In the genomic region with DNA sequence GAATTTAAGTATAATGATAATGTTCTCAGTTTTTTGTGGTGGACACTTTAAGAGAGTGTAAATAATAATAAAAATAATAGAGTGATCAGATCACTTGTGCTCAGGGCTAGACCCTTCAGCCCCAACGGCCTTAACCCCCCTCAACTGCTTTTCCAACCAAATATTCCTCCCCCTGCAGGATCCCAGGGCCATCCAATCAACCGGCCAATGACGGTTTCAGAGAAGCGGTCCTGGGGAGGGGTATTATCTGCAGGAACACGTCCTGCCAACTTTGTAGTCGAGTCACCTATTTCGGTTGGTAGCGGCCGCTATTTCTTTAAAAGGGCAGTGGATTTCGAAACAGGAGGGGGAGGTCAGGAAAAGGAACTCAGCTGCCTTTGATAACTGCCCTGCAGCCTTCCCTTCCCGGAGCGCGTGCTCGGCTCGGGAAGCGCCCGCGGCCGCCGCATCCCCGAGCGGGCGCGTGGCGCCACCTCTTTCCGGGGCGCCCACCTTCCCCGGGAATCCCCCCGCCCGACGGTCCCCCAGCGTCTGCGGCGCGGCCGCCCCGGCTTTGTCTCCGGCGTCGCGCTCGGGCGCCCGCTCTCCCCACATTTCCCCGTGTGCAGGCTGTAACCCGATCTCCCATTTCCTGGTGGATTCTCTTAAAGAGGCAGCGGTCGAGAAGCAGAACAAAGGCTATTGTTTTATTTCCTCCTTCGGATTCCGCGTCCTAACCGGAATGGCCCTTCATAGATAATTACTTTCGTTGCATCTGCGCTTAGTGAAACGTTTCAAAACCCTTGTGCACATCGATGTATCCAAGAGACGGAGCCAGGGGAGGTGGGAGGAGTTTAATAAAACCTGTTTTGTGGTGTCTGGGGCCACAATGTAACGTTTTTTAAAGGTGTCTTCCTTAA, we compare ENCODE assay signal across 8 cellular contexts. TPM values are rescaled to one million over a fixed set of nuclear protein-coding genes. Genes with fewer than 3 reads are reported as not detected.
A peak's percentile ranks its signal among the peaks of the same experiment; 100 is the strongest.
DNase-seq lines count a peak whose midpoint lies in the region; ATAC-seq, FAIRE-seq and TF ChIP-seq lines count a peak whose summit lies in the region.

No MANE protein-coding gene starts in this region.

- H3K9me3 ChIP-seq in aorta (ENCODE audit: control insufficient read depth, low read length): no peaks in the 10 kb centered on the region

- H3K36me3 ChIP-seq in aorta (ENCODE audit: control insufficient read depth in 1 of 2, insufficient read depth in 2 of 2, low read length in 1 of 2): no peaks in the 10 kb centered on the region

- H3K27me3 Mint-ChIP-seq in T-cell: no peaks in the 10 kb centered on the region

- no peaks in the 10 kb centered on the region for H3K9me3 Mint-ChIP-seq in T-cell

- peak; percentile 35 for ATAC-seq in HG02678 (IDR thresholded peaks at IDR 0.05; ENCODE audit: unreplicated experiment)
- peak; percentile 43 to 59 (median 45) for ATAC-seq in T-cell (replicated peaks in 1 of 4)
- ATAC-seq in left ventricle myocardium superior: peak; percentile 76
- peak; percentile 68 for ATAC-seq in aorta (ENCODE audit: low FRiP score)

- POLR2A ChIA-PET in T-cell (lab: Charles Lee): interaction anchor here in 1 of 2 donors (0.6 to 1.1 kb wide), 5 partner anchors 26 to 1778 kb away, joined by 3 to 6 read pairs (median 4); no protein-coding TSS in a partner anchor

- H3K4me1 Mint-ChIP-seq in T-cell: peaks cover 27 to 52% (median 29%) of the 10 kb centered on the region in 3 donors

- H3K4me3 ChIP-seq in aorta (ENCODE audit: low read length in 2 of 2): peak overlapping the region; percentile 100

- peak; percentile 62 for TF ChIP-seq POLR2A in GM12891 (IDR thresholded peaks at IDR 0.05; ENCODE audit: low read depth, low read length)

- peak overlapping the region; percentile 89 to 92 for H3K27ac Mint-ChIP-seq in T-cell

- intact Hi-C loops in left ventricle myocardium superior (cut with micrococcal nuclease) (no loop called here), aorta (cut with DNase I) (loop anchor here (1.0 to 10.0 kb wide), 3 partner anchors 68 to 384 kb away; no protein-coding TSS in a partner anchor)

- DNase-seq in GM12891 (ENCODE audit: insufficient read length, low spot score) (peak; percentile 62), NCI-H128 (lab: John Stamatoyannopoulos, UW; ENCODE audit: unreplicated experiment) (peak; percentile 84), T-cell (peak in 33 of 34 experiments; percentile 30 to 66 (median 51)), amygdala (lab: John Stamatoyannopoulos, UW) (peak in 41 of 56 donors; percentile 26 to 83 (median 59)), left ventricle myocardium superior (peak; percentile 76), pulmonary artery endothelial cell (ENCODE audit: low read depth, low spot score) (peak; percentile 72), aorta (peak; percentile 73 to 87)

- CTCF ChIA-PET in T-cell (lab: Charles Lee): interaction anchor here in 1 of 2 donors (0.7 to 1.1 kb wide), 3 partner anchors 67 to 1088 kb away, joined by 4 to 7 read pairs (median 4); no protein-coding TSS in a partner anchor

- H3K36me3 Mint-ChIP-seq in T-cell: no peaks in the 10 kb centered on the region

- 0% methylated on average over 57 to 58 of the region's 58 CpGs for WGBS in aorta, 2 donors

- H3K4me3 Mint-ChIP-seq in T-cell: peak overlapping the region; percentile 89 to 95 (median 95)

- H3K4me1 ChIP-seq in aorta (ENCODE audit: control insufficient read depth in 1 of 2, insufficient read depth in 2 of 2, low read length in 2 of 2): peaks cover 0 to 2% of the 10 kb centered on the region in 2 donors

- FAIRE-seq in GM12891 (lab: Jason Lieb, UNC): peak; percentile 90

- no peaks in the 10 kb centered on the region for H3K27me3 ChIP-seq in aorta (ENCODE audit: control insufficient read depth in 1 of 2, insufficient read depth in 2 of 2, low read length in 1 of 2)

- peak overlapping the region; percentile 98 to 100 for H3K27ac ChIP-seq in aorta (ENCODE audit: low read depth in 1 of 2, low read length in 2 of 2)

TF ChIP-seq in GM12891, 5 proteins besides CTCF, POLR2A, EP300 and RAD21:
- peak; percentile 96 for TF ChIP-seq PAX5 (IDR thresholded peaks at IDR 0.05; ENCODE audit: insufficient read depth, low read length, severe bottlenecking)
- TF ChIP-seq POLR2AphosphoS5 (IDR thresholded peaks at IDR 0.05; ENCODE audit: low read depth, low read length): peak; percentile 33; the same call in 1 of the 2 replicates
- TF ChIP-seq TAF1 (IDR thresholded peaks at IDR 0.05; ENCODE audit: low read depth, low read length): peak; percentile 51; the same call in 1 of the 2 replicates
- no peak for TF ChIP-seq POU2F2 (IDR thresholded peaks at IDR 0.05; ENCODE audit: low read depth, low read length)
- no peak for TF ChIP-seq SPI1 (IDR thresholded peaks at IDR 0.05; ENCODE audit: low read depth, low read length)

RNA-seq across cellular contexts. Expression of a gene that starts 0.7 kb away (rescaled TPM):
- polyA plus RNA-seq in GM12891 (2012; ENCODE audit: low read depth, missing spikeins): 23.0 TPM
- 10 to 100 TPM; 24.8 to 36.3 (median 31.3) TPM for total RNA-seq in T-cell
- 14.7 TPM for total RNA-seq in left ventricle myocardium superior
- total RNA-seq in pulmonary artery endothelial cell: 9.0 and 9.6 TPM in 2 replicates
- 100 to 1,000 TPM in 1 of 2 donors, 10 to 100 TPM in 1; 73.7 to 113 TPM for total RNA-seq in aorta
- 10 to 100 TPM in 1 of 2 donors, 1 to 10 TPM in 1; 6.9 to 19.6 TPM for polyA plus RNA-seq in aorta

Comparison
In these comparisons a context has a peak if more than half of its experiments do, and no peak if none do; other contexts are left out.
1. Peak in every context shown above with its lines: DNase-seq, ATAC-seq, H3K4me3 ChIP-seq and H3K27ac ChIP-seq.